ENCODE assay signal across 8 cellular contexts in the genomic region with DNA sequence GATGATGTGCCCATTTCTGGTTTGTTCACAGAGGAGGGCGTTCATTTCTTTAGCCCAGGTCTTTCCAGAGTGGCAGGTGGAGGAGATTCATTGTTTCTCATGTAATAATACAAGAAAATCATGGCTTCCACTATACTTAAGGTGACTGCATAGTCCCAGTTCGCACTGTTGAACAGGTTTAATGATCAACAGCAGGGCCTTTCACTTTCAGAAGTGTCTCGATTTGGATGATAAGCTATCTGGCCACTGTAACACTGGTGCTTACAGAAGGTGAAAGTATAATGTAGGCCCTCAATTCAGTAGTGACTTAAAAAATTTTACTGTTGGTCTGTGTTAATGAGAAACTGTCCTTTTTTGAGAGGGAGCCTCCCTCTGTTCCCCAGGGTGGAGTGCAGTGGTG. TPM values are rescaled to one million over a fixed set of nuclear protein-coding genes. Genes with fewer than 3 reads are reported as not detected.
DNase-seq lines count a peak whose midpoint lies in the region; ATAC-seq and TF ChIP-seq lines count a peak whose summit lies in the region.

No MANE protein-coding gene starts in this region.

- peaks cover 1% of the 10 kb centered on the region for H3K79me1 ChIP-seq in mesendoderm (ENCODE audit: low read length)

- H3K9me3 ChIP-seq in muscle layer of duodenum (ENCODE audit: control insufficient read depth in 1 of 2, low read length in 2 of 2) = no peaks in the 10 kb centered on the region
- H3K9me3 ChIP-seq in testis = no peaks in the 10 kb centered on the region

- intact Hi-C loops in testis (cut with DNase I; ENCODE audit: low total_unique reads) = loop anchor here (5.0 kb wide), 1 partner anchor 83 kb away; a partner anchor contains a TSS

- peak; percentile 53 for DNase-seq in activated CD8-positive, alpha-beta memory T cell treated with anti-CD3 and anti-CD28 coated beads, Interleukin-2, amount 10 ng/mL, durations not matched to agents 7 days and 5 days
- no peak for DNase-seq in activated CD8-positive, alpha-beta memory T cell treated with anti-CD3 and anti-CD28 coated beads, Interleukin-2, amount 50 U/mL, for 4 hours
- DNase-seq in NCI-H748 (lab: John Stamatoyannopoulos, UW; ENCODE audit: unreplicated experiment) (no peak), testis (no peak), mesendoderm (no peak)

- no peak overlapping the region for H3K4ac ChIP-seq in mesendoderm (ENCODE audit: low read depth, low read length)

- peaks cover 26% of the 10 kb centered on the region for H3K36me3 Mint-ChIP-seq in activated CD8-positive, alpha-beta memory T cell treated with anti-CD3 and anti-CD28 coated beads, Interleukin-2, amount 10 ng/mL, durations not matched to agents 7 days and 5 days
- H3K36me3 Mint-ChIP-seq in activated T-helper 17 cell treated with anti-CD3 and anti-CD28 coated beads, Interleukin-2, amount 50 U/mL, for 72 hours (ENCODE audit: low read depth) = peaks cover 54% of the 10 kb centered on the region

- no peaks in the 10 kb centered on the region for H3K27me3 Mint-ChIP-seq in activated CD8-positive, alpha-beta memory T cell treated with anti-CD3 and anti-CD28 coated beads, Interleukin-2, amount 10 ng/mL, durations not matched to agents 7 days and 5 days
- no peaks in the 10 kb centered on the region for H3K27me3 Mint-ChIP-seq in activated T-helper 17 cell treated with anti-CD3 and anti-CD28 coated beads, Interleukin-2, amount 50 U/mL, for 72 hours

- H3K27ac ChIP-seq in muscle layer of duodenum (ENCODE audit: low read length) (peak overlapping the region; percentile 71), testis (no peak overlapping the region), mesendoderm (ENCODE audit: low read depth, low read length) (no peak overlapping the region)

- H3K36me3 ChIP-seq in muscle layer of duodenum (ENCODE audit: control insufficient read depth in 1 of 2, insufficient read depth in 2 of 2, low read length in 2 of 2) (peaks cover 4 to 19% of the 10 kb centered on the region in 2 donors), testis (ENCODE audit: low read depth, missing control alignments) (no peaks in the 10 kb centered on the region), mesendoderm (ENCODE audit: control insufficient read depth, insufficient read depth, low read length) (no peaks in the 10 kb centered on the region)

- WGBS in testis, 2 donors = 64% methylated on average over 3 of the region's 3 CpGs
- WGBS in mesendoderm (ENCODE audit: extremely low coverage, insufficient coverage, low lambda C conversion rate) = no CpG with 5 or more reads among the region's 3 CpGs

- H2BK15ac ChIP-seq in mesendoderm (replicated peaks; ENCODE audit: low read depth) = no peak overlapping the region

- H3K18ac ChIP-seq in mesendoderm (ENCODE audit: low read length) = no peak overlapping the region

- H3K9ac ChIP-seq in mesendoderm (ENCODE audit: low read length) = no peak overlapping the region

- TF ChIP-seq CTCF in testis (IDR thresholded peaks at IDR 0.05) = no peak

- H3K4me2 ChIP-seq in mesendoderm (ENCODE audit: low read length) = no peak overlapping the region

- CTCF ChIA-PET in activated CD8-positive, alpha-beta memory T cell treated with anti-CD3 and anti-CD28 coated beads, Interleukin-2, amount 10 ng/mL, durations not matched to agents 7 days and 5 days (lab: Charles Lee) = interaction anchor here (0.8 to 6.2 kb wide), 11 partner anchors 9 to 84 kb away, joined by 3 to 33 read pairs (median 4); a partner anchor contains a TSS

- ATAC-seq in activated CD8-positive, alpha-beta memory T cell treated with anti-CD3 and anti-CD28 coated beads, Interleukin-2, amount 10 ng/mL, durations not matched to agents 7 days and 5 days = no peak
- ATAC-seq in HG02970 (IDR thresholded peaks at IDR 0.05; ENCODE audit: low FRiP score, unreplicated experiment) = peak; percentile 48
- ATAC-seq in activated T-helper 17 cell treated with anti-CD3 and anti-CD28 coated beads, Interleukin-2, amount 50 U/mL, for 72 hours (replicated peaks) = peak; percentile 7

- no peaks in the 10 kb centered on the region for H3K9me3 Mint-ChIP-seq in activated CD8-positive, alpha-beta memory T cell treated with anti-CD3 and anti-CD28 coated beads, Interleukin-2, amount 10 ng/mL, durations not matched to agents 7 days and 5 days (ENCODE audit: low read depth)
- H3K9me3 Mint-ChIP-seq in activated T-helper 17 cell treated with anti-CD3 and anti-CD28 coated beads, Interleukin-2, amount 50 U/mL, for 72 hours = no peaks in the 10 kb centered on the region

- H2AK5ac ChIP-seq in mesendoderm (ENCODE audit: low read length) = no peak overlapping the region

- H3K4me1 ChIP-seq in muscle layer of duodenum (ENCODE audit: control insufficient read depth in 1 of 2, insufficient read depth in 2 of 2, low read length in 2 of 2) (peaks cover 9 to 17% of the 10 kb centered on the region in 2 donors), testis (peaks cover 15% of the 10 kb centered on the region), mesendoderm (ENCODE audit: control insufficient read depth, low read depth, low read length) (no peaks in the 10 kb centered on the region)

- H2BK120ac ChIP-seq in mesendoderm (ENCODE audit: low read depth, low read length) = no peak overlapping the region

- no peak overlapping the region for H4K5ac ChIP-seq in mesendoderm (ENCODE audit: low read length)

- H3K27ac Mint-ChIP-seq in activated CD8-positive, alpha-beta memory T cell treated with anti-CD3 and anti-CD28 coated beads, Interleukin-2, amount 10 ng/mL, durations not matched to agents 7 days and 5 days = peak overlapping the region; percentile 84
- peak overlapping the region; percentile 97 for H3K27ac Mint-ChIP-seq in activated T-helper 17 cell treated with anti-CD3 and anti-CD28 coated beads, Interleukin-2, amount 50 U/mL, for 72 hours

- H3K56ac ChIP-seq in mesendoderm (ENCODE audit: low read length) = no peak overlapping the region

- no peak for TF ChIP-seq POLR2A in testis (IDR thresholded peaks at IDR 0.05)

- H3K79me2 ChIP-seq in mesendoderm (ENCODE audit: control insufficient read depth, insufficient read depth, low read length) = no peaks in the 10 kb centered on the region

- H3K4me3 Mint-ChIP-seq in activated CD8-positive, alpha-beta memory T cell treated with anti-CD3 and anti-CD28 coated beads, Interleukin-2, amount 10 ng/mL, durations not matched to agents 7 days and 5 days = peak overlapping the region; percentile 89
- H3K4me3 Mint-ChIP-seq in activated T-helper 17 cell treated with anti-CD3 and anti-CD28 coated beads, Interleukin-2, amount 50 U/mL, for 72 hours = peak overlapping the region; percentile 95

- H2BK5ac ChIP-seq in mesendoderm (ENCODE audit: low read length) = no peak overlapping the region

- no peak overlapping the region for H4K8ac ChIP-seq in mesendoderm (ENCODE audit: low read depth, low read length)

- peak overlapping the region; percentile 86 to 98 for H3K4me3 ChIP-seq in muscle layer of duodenum (ENCODE audit: low read depth in 1 of 2, low read length in 2 of 2)
- H3K4me3 ChIP-seq in testis = no peak overlapping the region
- no peak overlapping the region for H3K4me3 ChIP-seq in mesendoderm (ENCODE audit: low read length)

- no peaks in the 10 kb centered on the region for H3K27me3 ChIP-seq in muscle layer of duodenum (ENCODE audit: low read depth, low read length)
- no peaks in the 10 kb centered on the region for H3K27me3 ChIP-seq in testis
- H3K27me3 ChIP-seq in mesendoderm (ENCODE audit: insufficient read depth, low read length, poor library complexity) = peaks cover 3% of the 10 kb centered on the region

- H3K4me1 Mint-ChIP-seq in activated CD8-positive, alpha-beta memory T cell treated with anti-CD3 and anti-CD28 coated beads, Interleukin-2, amount 10 ng/mL, durations not matched to agents 7 days and 5 days = peaks cover 36% of the 10 kb centered on the region
- peaks cover 7% of the 10 kb centered on the region for H3K4me1 Mint-ChIP-seq in activated T-helper 17 cell treated with anti-CD3 and anti-CD28 coated beads, Interleukin-2, amount 50 U/mL, for 72 hours

- H3K23ac ChIP-seq in mesendoderm (ENCODE audit: low read length) = no peak overlapping the region

RNA-seq across cellular contexts. Expression of a gene that starts 1.4 kb away (rescaled TPM):
- total RNA-seq in activated CD8-positive, alpha-beta memory T cell treated with anti-CD3 and anti-CD28 coated beads, Interleukin-2, amount 10 ng/mL, durations not matched to agents 7 days and 5 days = 10 to 100 TPM; 48.7 to 51.7 TPM
- 10 to 100 TPM; 24.6 to 55.0 TPM for total RNA-seq in activated T-helper 17 cell treated with anti-CD3 and anti-CD28 coated beads, Interleukin-2, amount 50 U/mL, for 72 hours
- total RNA-seq in testis = 10 to 100 TPM; 33.5 to 44.2 TPM
- 51.5 TPM for polyA plus RNA-seq in testis (ENCODE audit: insufficient read depth, low read depth, low replicate concordance)
- 15.7 TPM for polyA plus RNA-seq in mesendoderm (2013, experiment 1 of 2)
- polyA plus RNA-seq in mesendoderm (2013, experiment 2 of 2) = 16.1 TPM

RNA-seq across cellular contexts. Expression of a gene that starts 51.6 kb away (rescaled TPM):
- total RNA-seq in activated CD8-positive, alpha-beta memory T cell treated with anti-CD3 and anti-CD28 coated beads, Interleukin-2, amount 10 ng/mL, durations not matched to agents 7 days and 5 days = 10 to 100 TPM; 47.9 to 63.4 TPM
- 100 to 1,000 TPM in 1 of 2 donors, 10 to 100 TPM in 1; 56.8 to 101 TPM for total RNA-seq in activated T-helper 17 cell treated with anti-CD3 and anti-CD28 coated beads, Interleukin-2, amount 50 U/mL, for 72 hours
- 10 to 100 TPM; 41.7 to 68.7 TPM for total RNA-seq in testis
- 76.8 TPM for polyA plus RNA-seq in testis (ENCODE audit: insufficient read depth, low read depth, low replicate concordance)
- polyA plus RNA-seq in mesendoderm (2013, experiment 1 of 2) = 22.6 TPM
- 22.6 TPM for polyA plus RNA-seq in mesendoderm (2013, experiment 2 of 2)

Comparison
In these comparisons a context has a peak if more than half of its experiments do, and no peak if none do; other contexts are left out.
1. H3K4me3 ChIP-seq: peak in muscle layer of duodenum (2 of 2); none in testis (0 of 2) and mesendoderm (single experiment).